In the genomic region with DNA sequence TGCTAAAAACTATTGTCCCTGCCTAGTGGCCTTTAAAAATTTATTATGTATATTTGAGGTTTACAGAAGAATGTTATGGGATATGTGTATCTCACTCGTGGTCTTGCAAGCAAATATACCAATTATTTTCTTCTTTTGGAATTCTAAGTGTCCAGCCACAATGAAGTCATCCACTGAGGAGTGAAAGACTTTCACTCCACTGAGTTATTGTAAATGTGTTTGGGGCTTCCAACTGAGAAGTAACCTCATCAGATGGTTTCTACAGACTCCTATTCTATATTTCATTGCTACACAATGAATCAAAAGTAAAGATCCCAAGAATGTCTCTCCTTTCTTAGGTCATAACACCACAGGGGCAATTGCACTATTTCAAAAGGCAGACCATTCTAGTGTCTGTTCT, we compare ENCODE assay signal across 37 cellular contexts. TPM values are rescaled to one million over a fixed set of nuclear protein-coding genes. Genes with fewer than 3 reads are reported as not detected.
"Had no signal": no experiment of that assay in that cellular context is flagged by ENCODE, and none has a peak within 500 bp of the region (broad histone marks: within the 10 kb centered on the region; RNA-seq: fewer than 3 reads in every experiment).

No MANE protein-coding gene starts in this region.

- H3K27me3 ChIP-seq: hepatocyte, left lung, neutrophil, right atrium auricular region, right lobe of liver, stomach, testis, thyroid gland, transverse colon, upper lobe of left lung, vagina had no signal

- FAIRE-seq: islet of Langerhans, kidney had no signal

- DNase-seq: immature natural killer cell; kidney; left colon; left lung; lower lobe of right lung; mammary epithelial cell; mesenchymal stem cell; naive thymus-derived CD8-positive, alpha-beta T cell; occipital lobe; psoas muscle; right lobe of liver; stimulated activated CD4-positive, alpha-beta T cell treated with anti-CD3 and anti-CD28 coated beads, Interleukin-1b, Interleukin-23, amount 100 ng/mL, for 48 hours; stimulated activated CD4-positive, alpha-beta T cell treated with anti-CD3 and anti-CD28 coated beads, Interleukin-2, amount 100 ng/mL, for 48 hours; stimulated activated CD4-positive, alpha-beta T cell treated with anti-CD3 and anti-CD28 coated beads, Interleukin-4, amount 100 ng/mL, for 4 hours; stimulated activated CD8-positive, alpha-beta memory T cell treated with anti-CD3 and anti-CD28 coated beads, Interleukin-4, amount 100 ng/mL, for 48 hours; stimulated activated naive CD4-positive, alpha-beta T cell treated with Interleukin-2 at 50 U/mL for 16 hours; stomach; testis; thyroid gland; transverse colon; upper lobe of left lung had no signal

- ATAC-seq: left colon; left lung; lower lobe of right lung; naive thymus-derived CD8-positive, alpha-beta T cell; psoas muscle; right lobe of liver; stimulated activated memory B cell treated with anti-CD40 and anti-IgM and Interleukin-4, amounts not matched to agents 10 μg/mL and 1 μg/mL and 100 μg/mL, for 72 hours had no signal

- H3K27ac ChIP-seq: hepatocyte, left lung, lower lobe of right lung, neutrophil, parathyroid adenoma, psoas muscle, right atrium auricular region, right lobe of liver, stomach, testis, thyroid gland, transverse colon, upper lobe of left lung, vagina had no signal

- H3K9me3 Mint-ChIP-seq: nephron; neural crest cell; stimulated activated memory B cell treated with anti-CD40 and anti-IgM and Interleukin-4, amounts not matched to agents 10 μg/mL and 1 μg/mL and 100 μg/mL, for 72 hours had no signal

- H3K4me3 Mint-ChIP-seq: immature natural killer cell; naive thymus-derived CD8-positive, alpha-beta T cell; nephron; neural crest cell; stimulated activated memory B cell treated with anti-CD40 and anti-IgM and Interleukin-4, amounts not matched to agents 10 μg/mL and 1 μg/mL and 100 μg/mL, for 72 hours had no signal

- H3K36me3 ChIP-seq: left lung, lower lobe of right lung, neutrophil, right atrium auricular region, right lobe of liver, stomach, thyroid gland, transverse colon, upper lobe of left lung, vagina had no signal

- H3K79me2 ChIP-seq: hepatocyte, parathyroid adenoma had no signal

- H3K4me2 ChIP-seq: hepatocyte, smooth muscle cell had no signal

- H3K9ac ChIP-seq: parathyroid adenoma had no signal

- H3K27ac Mint-ChIP-seq: immature natural killer cell; naive thymus-derived CD8-positive, alpha-beta T cell; stimulated activated memory B cell treated with anti-CD40 and anti-IgM and Interleukin-4, amounts not matched to agents 10 μg/mL and 1 μg/mL and 100 μg/mL, for 72 hours had no signal

- H3K4me1 ChIP-seq: left lung, lower lobe of right lung, parathyroid adenoma, psoas muscle, right atrium auricular region, stomach, testis, thyroid gland, transverse colon, upper lobe of left lung, vagina had no signal

- H2AFZ ChIP-seq: hepatocyte, parathyroid adenoma had no signal

- H3K4me3 ChIP-seq: hepatocyte, left lung, lower lobe of right lung, psoas muscle, right atrium auricular region, right lobe of liver, smooth muscle cell, stomach, testis, thyroid gland, transverse colon, upper lobe of left lung, vagina had no signal

- H3K9me3 ChIP-seq: left lung, lower lobe of right lung, neutrophil, psoas muscle, right atrium auricular region, right lobe of liver, stomach, testis, thyroid gland, transverse colon, upper lobe of left lung, vagina had no signal

- H3K36me3 Mint-ChIP-seq: immature natural killer cell; stimulated activated memory B cell treated with anti-CD40 and anti-IgM and Interleukin-4, amounts not matched to agents 10 μg/mL and 1 μg/mL and 100 μg/mL, for 72 hours had no signal

- H3K27me3 Mint-ChIP-seq: naive thymus-derived CD8-positive, alpha-beta T cell; stimulated activated memory B cell treated with anti-CD40 and anti-IgM and Interleukin-4, amounts not matched to agents 10 μg/mL and 1 μg/mL and 100 μg/mL, for 72 hours had no signal

- H3K4me1 Mint-ChIP-seq: immature natural killer cell; naive thymus-derived CD8-positive, alpha-beta T cell; nephron; neural crest cell; stimulated activated memory B cell treated with anti-CD40 and anti-IgM and Interleukin-4, amounts not matched to agents 10 μg/mL and 1 μg/mL and 100 μg/mL, for 72 hours had no signal

RNA-seq across cellular contexts. Expression of a gene that starts 12.2 kb away (rescaled TPM):
- total RNA-seq: hepatocyte; kidney; left colon; left lung; liver; lower lobe of right lung; mammary epithelial cell; mucosa of gallbladder; naive thymus-derived CD8-positive, alpha-beta T cell; neural crest cell; occipital lobe; osteocyte; posterior vena cava; psoas muscle; right atrium auricular region; right lobe of liver; skeletal muscle tissue; smooth muscle cell; stomach; thyroid gland; transverse colon; upper lobe of left lung; urinary bladder; vagina had no signal
- polyA plus RNA-seq: hepatocyte; immature natural killer cell; liver; mammary epithelial cell; naive thymus-derived CD8-positive, alpha-beta T cell; psoas muscle; smooth muscle cell; stomach; urinary bladder had no signal
